Comparison of ENCODE assay signal across 14 cellular contexts in genomic region chr12:55909513-55909884, GRCh38. TPM values are rescaled to one million over a fixed set of nuclear protein-coding genes. Genes with fewer than 3 reads are reported as not detected.
DNase-seq lines count a peak whose midpoint lies in the region; TF ChIP-seq lines count a peak whose summit lies in the region.
"Had no signal": no experiment of that assay in that cellular context is flagged by ENCODE, and none has a peak within 500 bp of the region (broad histone marks: within the 10 kb centered on the region; RNA-seq: fewer than 3 reads in every experiment).

No MANE protein-coding gene starts in this region.

- peak overlapping the region in 3 of 4 donors; percentile 26 to 77 (median 64) for H3K27ac ChIP-seq in tibial nerve
- H3K27ac ChIP-seq: HL-60 had no signal

- TF ChIP-seq EP300 in tibial nerve (IDR thresholded peaks at IDR 0.05), result no peak

- no peak for DNase-seq in activated T-cell treated with anti-CD3 and anti-CD28 coated beads, Interleukin-2, amount 50 U/mL, for 24 hours
- DNase-seq in activated T-cell treated with anti-CD3 and anti-CD28 coated beads, Interleukin-2, amount 50 U/mL, for 48 hours, result no peak
- DNase-seq in tibial nerve (ENCODE audit: low spot score in 2 of 2), result no peak
- DNase-seq in GM03348 (ENCODE audit: low spot score), result no peak
- DNase-seq in NCI-H146 treated with DMSO at 0.1 percent for 48 hours (lab: John Stamatoyannopoulos, UW; ENCODE audit: unreplicated experiment), result no peak
- DNase-seq: activated CD4-positive, alpha-beta T cell treated with anti-CD3 and anti-CD28 coated beads for 36 hours; activated effector memory CD4-positive, alpha-beta T cell treated with anti-CD3 and anti-CD28 coated beads, Interleukin-2, amount 50 U/mL, for 16 hours; cerebellar nuclear complex; DMS153; MM.1S; NCI-H2171; tibial artery had no signal

- H3K36me3 Mint-ChIP-seq in activated T-cell treated with anti-CD3 and anti-CD28 coated beads, Interleukin-2, amount 50 U/mL, for 24 hours (ENCODE audit: low read depth), result peaks cover 28% of the 10 kb centered on the region

- peaks cover 2% of the 10 kb centered on the region for H3K4me1 ChIP-seq in iPS-15b (ENCODE audit: control insufficient read depth, insufficient read depth, low read length)
- H3K4me1 ChIP-seq in tibial nerve, result peaks cover 0 to 17% (median 3%) of the 10 kb centered on the region in 4 donors

- TF ChIP-seq POLR2A in tibial nerve (IDR thresholded peaks at IDR 0.05), result no peak

- no peaks in the 10 kb centered on the region for H3K9me3 Mint-ChIP-seq in activated T-cell treated with anti-CD3 and anti-CD28 coated beads, Interleukin-2, amount 50 U/mL, for 24 hours

- H3K9me3 ChIP-seq in iPS-15b (ENCODE audit: control insufficient read depth, insufficient read depth, low read length), result no peaks in the 10 kb centered on the region
- no peaks in the 10 kb centered on the region for H3K9me3 ChIP-seq in tibial nerve
- H3K9me3 ChIP-seq: tibial artery had no signal

- H3K9ac ChIP-seq in iPS-15b (ENCODE audit: low read depth, low read length), result peak overlapping the region; percentile 28

- no peak for TF ChIP-seq CTCF in tibial nerve (IDR thresholded peaks at IDR 0.05)

- H3K4me3 Mint-ChIP-seq in activated T-cell treated with anti-CD3 and anti-CD28 coated beads, Interleukin-2, amount 50 U/mL, for 24 hours, result no peak overlapping the region
- H3K4me3 Mint-ChIP-seq: activated CD4-positive, alpha-beta T cell treated with anti-CD3 and anti-CD28 coated beads for 36 hours had no signal

- no peaks in the 10 kb centered on the region for H3K27me3 Mint-ChIP-seq in activated T-cell treated with anti-CD3 and anti-CD28 coated beads, Interleukin-2, amount 50 U/mL, for 24 hours
- H3K27me3 Mint-ChIP-seq: activated CD4-positive, alpha-beta T cell treated with anti-CD3 and anti-CD28 coated beads for 36 hours had no signal

- H3K4me1 Mint-ChIP-seq in activated T-cell treated with anti-CD3 and anti-CD28 coated beads, Interleukin-2, amount 50 U/mL, for 24 hours (ENCODE audit: low read depth), result peaks cover 27% of the 10 kb centered on the region

- H3K27me3 ChIP-seq in iPS-15b (ENCODE audit: control insufficient read depth, insufficient read depth, low read length) (no peaks in the 10 kb centered on the region), tibial nerve (no peaks in the 10 kb centered on the region)
- H3K27me3 ChIP-seq: tibial artery had no signal

- peak overlapping the region; percentile 15 for H3K27ac Mint-ChIP-seq in activated T-cell treated with anti-CD3 and anti-CD28 coated beads, Interleukin-2, amount 50 U/mL, for 24 hours

- H3K36me3 ChIP-seq in iPS-15b (ENCODE audit: control insufficient read depth, insufficient read depth, low read length), result no peaks in the 10 kb centered on the region
- peaks cover 0 to 25% (median 0%) of the 10 kb centered on the region in 3 donors for H3K36me3 ChIP-seq in tibial nerve

- WGBS in tibial nerve, 2 donors, result 37 to 42% methylated on average over 2 of the region's 2 CpGs

- H3K4me3 ChIP-seq in iPS-15b (ENCODE audit: low read depth, low read length), result no peak overlapping the region
- H3K4me3 ChIP-seq in tibial nerve, result no peak overlapping the region
- H3K4me3 ChIP-seq: tibial artery had no signal

RNA-seq across cellular contexts. Expression of gene PYM1, which starts 18.2 kb away (rescaled TPM):
- total RNA-seq in tibial nerve, result 10 to 100 TPM; 25.3 to 53.4 (median 39.9) TPM

RNA-seq across cellular contexts. Expression of gene DGKA, which starts 21.5 kb away (rescaled TPM):
- total RNA-seq in tibial nerve, result 100 to 1,000 TPM in 1 of 4 donors, 10 to 100 TPM in 3; 24.9 to 544 (median 34.3) TPM

RNA-seq across cellular contexts. Expression of gene PMEL, which starts 56.3 kb away (rescaled TPM):
- total RNA-seq in tibial nerve, result 1 to 10 TPM in 1 of 4 donors, under 1 TPM in 1, not detected in 2; 0.87 to 1.6 TPM

RNA-seq across cellular contexts. Expression of gene CDK2, which starts 57.1 kb away (rescaled TPM):
- 10 to 100 TPM; 10.3 to 22.2 (median 13.8) TPM for total RNA-seq in tibial nerve
